Comparison of ENCODE assay signal across 2 cellular contexts in genomic region chr6:49666930-49667369, GRCh38.
TF ChIP-seq lines count a peak whose summit lies in the region.

No MANE protein-coding gene starts in this region.

TF ChIP-seq in K562, 482 proteins besides CTCF, POLR2A, EP300 and RAD21 (continues in another document):
- TF ChIP-seq CREB1 (IDR thresholded peaks at IDR 0.05) (0 out of 2 replicates have a peak, but pooled peaks have one; percentile 21), CREB1 (CRISPR knock-in tag; IDR thresholded peaks at IDR 0.05) (no peak), SMARCC2 (IDR thresholded peaks at IDR 0.05; ENCODE audit: low read depth) (0 out of 2 replicates have a peak, but pooled peaks have one; percentile 53), ZNF175 (CRISPR knock-in tag; IDR thresholded peaks at IDR 0.05; ENCODE audit: low read depth) (peak; percentile 80; the same call in 1 of the 2 replicates), CAMTA2 (CRISPR knock-in tag; conservative IDR thresholded peaks at IDR 0.05) (no peak), ATF7 (IDR thresholded peaks at IDR 0.05) (peak; percentile 95), POLR2H (tag; IDR thresholded peaks at IDR 0.05; ENCODE audit: low read depth) (peak; percentile 12; the same call in 1 of the 2 replicates), ETV1 (tag; conservative IDR thresholded peaks at IDR 0.05; ENCODE audit: low read depth) (0 out of 2 replicates have a peak, but pooled peaks have one; percentile 43), ZNF133 (CRISPR knock-in tag; IDR thresholded peaks at IDR 0.05) (no peak), JUN (IDR thresholded peaks at IDR 0.05; ENCODE audit: borderline replicate concordance, low read depth, low read length) (peak; percentile 91), JUN (CRISPR knock-in tag; IDR thresholded peaks at IDR 0.05; ENCODE audit: borderline replicate concordance) (no peak), ARID1B (IDR thresholded peaks at IDR 0.05) (peak; percentile 82), ZNF318 (IDR thresholded peaks at IDR 0.05; ENCODE audit: borderline replicate concordance in 1 of 2, low read depth in 1 of 2) (peak in 1 of 2 experiments; percentile 66; a peak in 1 of 4 replicates), BCOR (IDR thresholded peaks at IDR 0.05) (no peak), BRF1 (IDR thresholded peaks at IDR 0.05; ENCODE audit: borderline replicate concordance, extremely low read depth, insufficient read length) (no peak), ZNF592 (IDR thresholded peaks at IDR 0.05) (peak; percentile 72)

TF ChIP-seq in HEK293T, 16 proteins besides CTCF, POLR2A, EP300 and RAD21 (continued from another document):
- TF ChIP-seq PKNOX1 (IDR thresholded peaks at IDR 0.05): no peak
- no peak for TF ChIP-seq BHLHE40 (IDR thresholded peaks at IDR 0.05; ENCODE audit: borderline replicate concordance)
- no peak for TF ChIP-seq HDGF (IDR thresholded peaks at IDR 0.05; ENCODE audit: borderline replicate concordance)
- TF ChIP-seq CTBP1 (IDR thresholded peaks at IDR 0.05; ENCODE audit: borderline replicate concordance): no peak
- no peak for TF ChIP-seq SUZ12 (IDR thresholded peaks at IDR 0.05)
- TF ChIP-seq TARDBP (IDR thresholded peaks at IDR 0.05): no peak
- TF ChIP-seq ARNT (IDR thresholded peaks at IDR 0.05): no peak
- TF ChIP-seq FOXK2 (IDR thresholded peaks at IDR 0.05): no peak
- no peak for TF ChIP-seq SP1 (IDR thresholded peaks at IDR 0.05)
- TF ChIP-seq ELF4 (IDR thresholded peaks at IDR 0.05): no peak
- TF ChIP-seq NFRKB (IDR thresholded peaks at IDR 0.05): no peak
- no peak for TF ChIP-seq FOXM1 (IDR thresholded peaks at IDR 0.05; ENCODE audit: borderline replicate concordance)
- TF ChIP-seq ZNF384 (IDR thresholded peaks at IDR 0.05): no peak
